In genomic region chr3:178504128-178504527, GRCh38 we compare ENCODE assay signal across 23 cellular contexts. TPM values are rescaled to one million over a fixed set of nuclear protein-coding genes. Genes with fewer than 3 reads are reported as not detected.
A peak's percentile ranks its signal among the peaks of the same experiment; 100 is the strongest.
DNase-seq lines count a peak whose midpoint lies in the region; ATAC-seq and TF ChIP-seq lines count a peak whose summit lies in the region.
"Had no signal": no experiment of that assay in that cellular context is flagged by ENCODE, and none has a peak within 500 bp of the region (broad histone marks: within the 10 kb centered on the region; RNA-seq: fewer than 3 reads in every experiment).

No MANE protein-coding gene starts in this region.

- H3K27me3 Mint-ChIP-seq in CD14-positive monocyte (ENCODE audit: low read depth in 3 of 3) = no peaks in the 10 kb centered on the region

- no peaks in the 10 kb centered on the region for H3K9me3 ChIP-seq in body of pancreas
- H3K9me3 ChIP-seq: SK-N-SH had no signal

- peaks cover 44% of the 10 kb centered on the region for H3K4me1 ChIP-seq in body of pancreas

- H3K27ac ChIP-seq in body of pancreas = peak overlapping the region in 3 of 4 donors; percentile 22 to 78 (median 46)

- no peak overlapping the region for H3K4me3 ChIP-seq in body of pancreas
- H3K4me3 ChIP-seq: GM12878 had no signal

- peaks cover 2 to 17% (median 3%) of the 10 kb centered on the region in 7 donors for H3K9me3 Mint-ChIP-seq in CD14-positive monocyte

- no peaks in the 10 kb centered on the region for H3K27me3 ChIP-seq in body of pancreas

- H3K4me1 Mint-ChIP-seq in CD14-positive monocyte = no peaks in the 10 kb centered on the region

- no peak overlapping the region for H3K27ac Mint-ChIP-seq in CD14-positive monocyte

- no peak for TF ChIP-seq CTCF in body of pancreas (IDR thresholded peaks at IDR 0.05)
- no peak for TF ChIP-seq CTCF in CD14-positive monocyte (IDR thresholded peaks at IDR 0.05)

- H3K36me3 ChIP-seq in body of pancreas (replicated peaks in 1 of 2; ENCODE audit: insufficient read depth in 1 of 2, low read depth in 2 of 2) = no peaks in the 10 kb centered on the region

- no peak for TF ChIP-seq POLR2A in body of pancreas (IDR thresholded peaks at IDR 0.05)

- ATAC-seq in body of pancreas = peak; percentile 18
- ATAC-seq in GM18867 (IDR thresholded peaks at IDR 0.05; ENCODE audit: unreplicated experiment) = no peak
- ATAC-seq: GM12878 had no signal

- DNase-seq in AG08395 (ENCODE audit: low spot score) = peak; percentile 18
- peak; percentile 75 for DNase-seq in M059J (ENCODE audit: low read depth)
- DNase-seq in body of pancreas = peak in 1 of 4 donors; percentile 19
- DNase-seq in myocyte (ENCODE audit: low read depth) = peak; percentile 30
- DNase-seq in activated naive CD4-positive, alpha-beta T cell (lab: John Stamatoyannopoulos, UW) = no peak
- no peak for DNase-seq in CD14-positive monocyte (ENCODE audit: low spot score)
- no peak for DNase-seq in HT-29 (ENCODE audit: low spot score)
- DNase-seq: 8988T, AML-193, C1 segment of cervical spinal cord, Karpas-422, MM.1S, NCI-H1048, NCI-H1436, NCI-H187 treated with DMSO at 0.1 percent for 48 hours, NCI-H2227 treated with DMSO at 0.1 percent for 48 hours, NCI-H510A treated with DMSO at 0.1 percent for 48 hours, NCI-H748 treated with DMSO at 0.1 percent for 48 hours, SIG-M5, SK-N-SH had no signal

- intact Hi-C loops in body of pancreas (cut with DNase I) = no loop called here
- intact Hi-C loops in CD14-positive monocyte (cut with micrococcal nuclease) = no loop called here

- no peak overlapping the region for H3K4me3 Mint-ChIP-seq in CD14-positive monocyte

- WGBS in body of pancreas, 2 donors = 20 to 31% methylated on average over 2 of the region's 2 CpGs

- no peaks in the 10 kb centered on the region for H3K36me3 Mint-ChIP-seq in CD14-positive monocyte

RNA-seq across cellular contexts. Expression of gene KCNMB2, which starts 32.1 kb away (rescaled TPM):
- 7.9 and 10.4 TPM in 2 replicates for total RNA-seq in M059J (2014; rRNA removed; shearing (Covaris generic))
- total RNA-seq in body of pancreas (1 to 10 TPM in 1 of 2 donors, not detected in 1; 2.3 TPM), myocyte (0.36 TPM in 1 of 2 replicates, not detected in the other)
- polyA plus RNA-seq in myocyte (2012) = 0.43 TPM
- polyA plus RNA-seq in CD14-positive monocyte = not detected
- 0.03 TPM in 1 of 2 replicates, not detected in the other for total RNA-seq in HT-29 (2014; rRNA removed; shearing (Covaris generic))
- total RNA-seq: H4 had no signal
- polyA plus RNA-seq: SK-N-SH had no signal

Comparison
In these comparisons a context has a peak if more than half of its experiments do, and no peak if none do; other contexts are left out.
1. DNase-seq: peak in AG08395 (single experiment), M059J (single experiment) and myocyte (single experiment); none in activated naive CD4-positive, alpha-beta T cell (0 of 4), CD14-positive monocyte (single experiment) and HT-29 (single experiment).